2 cellular contexts compared by ENCODE assay signal in genomic region chr12:24293549-24293948, GRCh38.
TF ChIP-seq lines count a peak whose summit lies in the region.

No MANE protein-coding gene starts in this region.

TF ChIP-seq in A549, 52 proteins besides CTCF, POLR2A, EP300 and RAD21 (continued from another document):
- TF ChIP-seq MAFK (IDR thresholded peaks at IDR 0.05; ENCODE audit: partially characterized antibody) = peak; percentile 31

TF ChIP-seq in IMR-90, 13 proteins besides CTCF, POLR2A, EP300 and RAD21 (continued from another document):
- TF ChIP-seq RCOR1 (IDR thresholded peaks at IDR 0.05; ENCODE audit: insufficient replicate concordance, low read length) = no peak
